In genomic region chr9:129480227-129480626, GRCh38 we compare ENCODE assay signal across 14 cellular contexts.
A peak's percentile ranks its signal among the peaks of the same experiment; 100 is the strongest.
DNase-seq lines count a peak whose midpoint lies in the region; ATAC-seq, FAIRE-seq and TF ChIP-seq lines count a peak whose summit lies in the region.
"Had no signal": no experiment of that assay in that cellular context is flagged by ENCODE, and none has a peak within 500 bp of the region (broad histone marks: within the 10 kb centered on the region; RNA-seq: fewer than 3 reads in every experiment).

No MANE protein-coding gene starts in this region.

- H2BK5ac ChIP-seq in H1 (ENCODE audit: low read depth, low read length): no peak overlapping the region

- H3K27ac Mint-ChIP-seq in MCF 10A (ENCODE audit: low read depth, unreplicated experiment) (peak overlapping the region; percentile 46), nephron progenitor cell (peak overlapping the region; percentile 93), natural killer cell (no peak overlapping the region)

- H3K9ac ChIP-seq in mammary epithelial cell (ENCODE audit: insufficient read depth, low read length): no peak overlapping the region
- H3K9ac ChIP-seq in H1 (replicated peaks in 1 of 4; ENCODE audit: extremely low read depth in 1 of 4, low read depth in 3 of 4, low read length in 3 of 4): no peak overlapping the region

- no peak overlapping the region for H4K91ac ChIP-seq in H1 (replicated peaks; ENCODE audit: insufficient read length, low read length)

- TF ChIP-seq RAD21 in H1 (IDR thresholded peaks at IDR 0.05 in 1 of 2, conservative IDR thresholded peaks at IDR 0.05 in 1 of 2; ENCODE audit: low read depth in 2 of 2, low read length in 2 of 2): peak; percentile 39 to 48

- no peak overlapping the region for H3K27ac ChIP-seq in mammary epithelial cell (ENCODE audit: insufficient read depth, low read depth, low read length)
- no peak overlapping the region for H3K27ac ChIP-seq in H1 (ENCODE audit: low read depth, low read length)
- H3K27ac ChIP-seq in upper lobe of right lung: peak overlapping the region; percentile 24

- no peaks in the 10 kb centered on the region for H3K79me1 ChIP-seq in H1 (ENCODE audit: low read depth, low read length)

- H3K27me3 Mint-ChIP-seq in MCF 10A (ENCODE audit: insufficient read depth, unreplicated experiment) (no peaks in the 10 kb centered on the region), nephron progenitor cell (ENCODE audit: low read depth, poor library complexity) (no peaks in the 10 kb centered on the region), natural killer cell (ENCODE audit: low read depth in 2 of 2) (peaks cover 22 to 25% of the 10 kb centered on the region in 2 donors)

- no peak overlapping the region for H4K5ac ChIP-seq in H1 (ENCODE audit: insufficient read length, low read depth, low read length)

- H3K36me3 Mint-ChIP-seq in MCF 10A (ENCODE audit: insufficient read depth, unreplicated experiment) (no peaks in the 10 kb centered on the region), nephron progenitor cell (ENCODE audit: low read depth) (no peaks in the 10 kb centered on the region), natural killer cell (no peaks in the 10 kb centered on the region)

- peaks cover 9% of the 10 kb centered on the region for H3K23me2 ChIP-seq in H1 (ENCODE audit: low read depth, low read length)

- DNase-seq in MCF 10A (ENCODE audit: unreplicated experiment) (no peak), mammary epithelial cell (no peak), H1 (ENCODE audit: low read depth in 1 of 2, low spot score in 2 of 2) (no peak), nephron progenitor cell (no peak), upper lobe of right lung (no peak), natural killer cell (no peak), MG63 (no peak)
- DNase-seq: activated CD4-positive, alpha-beta T cell treated with anti-CD3 and anti-CD28 coated beads, Interleukin-2, amount 50 U/mL, for 4 hours; amygdala; midbrain; NCI-H187; stimulated activated CD4-positive, alpha-beta T cell treated with anti-CD3 and anti-CD28 coated beads, Interleukin-1b, Interleukin-23, amount 100 ng/mL, for 48 hours; substantia nigra had no signal

- in situ Hi-C loops in mammary epithelial cell (cut with MboI; ENCODE audit: low sequenced_read_pairs in 2 of 2): loop anchor here in 1 of 2 donors (5.0 to 25.0 kb wide), 2 partner anchors 148 to 343 kb away; no protein-coding TSS in a partner anchor

- H2BK20ac ChIP-seq in H1 (ENCODE audit: low read length): no peak overlapping the region

- ATAC-seq in upper lobe of right lung (no peak), natural killer cell (no peak), GM18858 (IDR thresholded peaks at IDR 0.05; ENCODE audit: unreplicated experiment) (no peak)

- BruUV-seq in MCF 10A (replicated peaks; lab: Mats Ljungman, UMichigan): no TSS peak
- no TSS peak for BruUV-seq in mammary epithelial cell (replicated peaks; lab: Mats Ljungman, UMichigan)

- H3K36me3 ChIP-seq in mammary epithelial cell (ENCODE audit: insufficient read depth, low read length) (no peaks in the 10 kb centered on the region), H1 (ENCODE audit: control insufficient read depth in 2 of 4, insufficient read depth in 4 of 4, low read length in 3 of 4) (no peaks in the 10 kb centered on the region), upper lobe of right lung (no peaks in the 10 kb centered on the region), MG63 (no peaks in the 10 kb centered on the region)

- H4K8ac ChIP-seq in H1 (ENCODE audit: extremely low read depth, insufficient read depth, low read length): no peak overlapping the region

- H3K9me3 Mint-ChIP-seq in MCF 10A (ENCODE audit: unreplicated experiment): no peaks in the 10 kb centered on the region
- peaks cover 2% of the 10 kb centered on the region for H3K9me3 Mint-ChIP-seq in nephron progenitor cell
- no peaks in the 10 kb centered on the region for H3K9me3 Mint-ChIP-seq in natural killer cell

- H3K79me2 ChIP-seq in mammary epithelial cell (ENCODE audit: insufficient read depth, low read length) (no peaks in the 10 kb centered on the region), H1 (ENCODE audit: control insufficient read depth in 1 of 2, insufficient read depth in 2 of 2, low read length in 2 of 2) (no peaks in the 10 kb centered on the region)

- TF ChIP-seq CTCF in MCF 10A (IDR thresholded peaks at IDR 0.05; ENCODE audit: unreplicated experiment): no peak
- no peak for TF ChIP-seq CTCF in mammary epithelial cell (conservative IDR thresholded peaks at IDR 0.05 in 1 of 2, IDR thresholded peaks at IDR 0.05 in 1 of 2; ENCODE audit: extremely low read depth in 1 of 2, insufficient read depth in 1 of 2, low read depth in 1 of 2, low read length in 2 of 2)
- peak in 2 of 3 experiments; percentile 21; a peak in 2 of 4 replicates for TF ChIP-seq CTCF in H1 (IDR thresholded peaks at IDR 0.05; ENCODE audit: control extremely low read depth in 1 of 3, insufficient read depth in 1 of 3, low read depth in 1 of 3, low read length in 3 of 3)
- no peak for TF ChIP-seq CTCF in nephron progenitor cell (IDR thresholded peaks at IDR 0.05)
- TF ChIP-seq CTCF in upper lobe of right lung (IDR thresholded peaks at IDR 0.05): no peak
- TF ChIP-seq CTCF in natural killer cell (IDR thresholded peaks at IDR 0.05): no peak

- H3K56ac ChIP-seq in H1 (replicated peaks; ENCODE audit: insufficient read length, low read depth, low read length): no peak overlapping the region

- H3K9me3 ChIP-seq in mammary epithelial cell (replicated peaks; ENCODE audit: insufficient read depth, low read length): peaks cover under 1% of the 10 kb centered on the region
- peaks cover 0 to under 1% of the 10 kb centered on the region in 2 experiments; a peak in 1 of 4 replicates for H3K9me3 ChIP-seq in H1 (ENCODE audit: insufficient read depth in 2 of 2, low read depth in 1 of 2, low read length in 1 of 2)
- H3K9me3 ChIP-seq in upper lobe of right lung: no peaks in the 10 kb centered on the region
- H3K9me3 ChIP-seq in MG63: no peaks in the 10 kb centered on the region

- H3K14ac ChIP-seq in H1 (ENCODE audit: insufficient read length): no peak overlapping the region

- H3K23ac ChIP-seq in H1 (ENCODE audit: insufficient read length): no peak overlapping the region

- H3K4me3 Mint-ChIP-seq in MCF 10A (ENCODE audit: unreplicated experiment) (no peak overlapping the region), nephron progenitor cell (no peak overlapping the region), natural killer cell (no peak overlapping the region)

- CTCF ChIA-PET in MCF 10A (lab: Yijun Ruan, JAX) (interaction anchor here (0.6 to 1.3 kb wide), 3 partner anchors 15 to 121 kb away, joined by 3 to 6 read pairs (median 4); no protein-coding TSS in a partner anchor), mammary epithelial cell (lab: Charles Lee; ENCODE audit: low non-redundant PET) (no interaction called here), H1 (lab: Charles Lee; ENCODE audit: partially characterized antibody) (interaction anchor here (0.6 to 4.9 kb wide), 13 partner anchors 11 to 350 kb away, joined by 3 to 27 read pairs (median 4); no protein-coding TSS in a partner anchor)

- H3K4me1 ChIP-seq in mammary epithelial cell (ENCODE audit: insufficient read depth, low read length) (peaks cover 26% of the 10 kb centered on the region), H1 (replicated peaks in 1 of 4; ENCODE audit: control insufficient read depth in 3 of 4, insufficient read depth in 4 of 4, low read length in 3 of 4) (peaks cover 8 to 24% (median 14%) of the 10 kb centered on the region in 4 experiments), upper lobe of right lung (peaks cover 33% of the 10 kb centered on the region)

- 97% methylated on average over 10 of the region's 12 CpGs for WGBS in mammary epithelial cell (ENCODE audit: low coverage, missing lambda C conversion rate)
- 85% methylated on average over 12 of the region's 12 CpGs; no CpG with 5 or more reads in 1 of the 2 experiments for WGBS in H1 (ENCODE audit: extremely low coverage in 1 of 2, insufficient coverage in 1 of 2, insufficient read length in 1 of 2, insufficient replicate concordance in 2 of 2, low coverage in 1 of 2, low lambda C conversion rate in 2 of 2, missing lambda C conversion rate in 1 of 2), 2 experiments

- no peak overlapping the region for H2BK120ac ChIP-seq in H1 (replicated peaks; ENCODE audit: low read depth, low read length)

- no peak overlapping the region for H3K4ac ChIP-seq in H1 (replicated peaks; ENCODE audit: insufficient read length, low read depth, low read length)

- dilution Hi-C loops in mammary epithelial cell (cut with HindIII; ENCODE audit: low sequenced_read_pairs): loop anchor here (5.0 kb wide), 1 partner anchor 88 kb away; no protein-coding TSS in a partner anchor

- peaks cover 21% of the 10 kb centered on the region for H3K4me1 Mint-ChIP-seq in MCF 10A (ENCODE audit: insufficient read depth, unreplicated experiment)
- H3K4me1 Mint-ChIP-seq in nephron progenitor cell: peaks cover 74% of the 10 kb centered on the region
- no peaks in the 10 kb centered on the region for H3K4me1 Mint-ChIP-seq in natural killer cell

- intact Hi-C loops in MCF 10A (cut with micrococcal nuclease) (loop anchor here (5.0 kb wide), 1 partner anchor 148 kb away; no protein-coding TSS in a partner anchor), mammary epithelial cell (cut with micrococcal nuclease) (loop anchor here (5.0 kb wide), 1 partner anchor 132 kb away; no protein-coding TSS in a partner anchor), upper lobe of right lung (cut with DNase I) (no loop called here), natural killer cell (cut with micrococcal nuclease) (no loop called here)

- H3K4me2 ChIP-seq in mammary epithelial cell (ENCODE audit: insufficient read depth, low read depth, low read length) (no peak overlapping the region), H1 (ENCODE audit: insufficient read depth in 1 of 2, low read depth in 2 of 2, low read length in 2 of 2) (no peak overlapping the region)

- 0 out of 2 replicates have a peak overlapping the region, but pooled peaks have one; percentile 46 for H2BK12ac ChIP-seq in H1 (ENCODE audit: low read depth, low read length)

- no peak overlapping the region for H3K4me3 ChIP-seq in mammary epithelial cell (replicated peaks in 1 of 3; ENCODE audit: insufficient read depth in 1 of 3, low read depth in 2 of 3, low read length in 3 of 3)
- H3K4me3 ChIP-seq in H1 (ENCODE audit: extremely low read depth in 1 of 4, insufficient read depth in 2 of 4, low read depth in 3 of 4, low read length in 4 of 4): no peak overlapping the region
- H3K4me3 ChIP-seq in upper lobe of right lung: no peak overlapping the region
- H3K4me3 ChIP-seq in MG63: no peak overlapping the region

- no peak for FAIRE-seq in H1 (lab: Jason Lieb, UNC)

- TF ChIP-seq EP300 in H1 (IDR thresholded peaks at IDR 0.05; ENCODE audit: borderline replicate concordance in 1 of 2, low read depth in 2 of 2, low read length in 2 of 2): no peak

- H2AFZ ChIP-seq in mammary epithelial cell (ENCODE audit: low read depth, low read length): no peak overlapping the region
- H2AFZ ChIP-seq in H1 (ENCODE audit: low read length): no peak overlapping the region

- no peak overlapping the region for H2BK15ac ChIP-seq in H1 (ENCODE audit: low read length)

- H4K20me1 ChIP-seq in mammary epithelial cell (ENCODE audit: insufficient read depth, low read length): no peaks in the 10 kb centered on the region
- no peaks in the 10 kb centered on the region for H4K20me1 ChIP-seq in H1 (replicated peaks in 1 of 2; ENCODE audit: control insufficient read depth in 1 of 2, insufficient read depth in 2 of 2, low read length in 2 of 2)

- no peak for TF ChIP-seq POLR2A in H1 (IDR thresholded peaks at IDR 0.05; ENCODE audit: control extremely low read depth in 1 of 2, low read depth in 2 of 2, low read length in 2 of 2)

- POLR2A ChIA-PET in MCF 10A (lab: Yijun Ruan, JAX) (interaction anchor here (1.4 to 7.7 kb wide), 2 partner anchors 14 to 306 kb away, joined by 4 to 155 read pairs; no protein-coding TSS in a partner anchor), H1 (lab: Charles Lee; ENCODE audit: partially characterized antibody) (interaction anchor here (1.0 to 1.7 kb wide), 3 partner anchors 14 to 301 kb away, joined by 3 read pairs; no protein-coding TSS in a partner anchor)

- H3K27me3 ChIP-seq in mammary epithelial cell (ENCODE audit: insufficient read depth, low read length): no peaks in the 10 kb centered on the region
- H3K27me3 ChIP-seq in H1 (replicated peaks in 1 of 4; ENCODE audit: control insufficient read depth in 3 of 4, extremely low read depth in 1 of 4, insufficient read depth in 3 of 4, low read length in 3 of 4): peaks cover 11 to 41% (median 35%) of the 10 kb centered on the region in 4 experiments
- no peaks in the 10 kb centered on the region for H3K27me3 ChIP-seq in upper lobe of right lung
- H3K27me3 ChIP-seq in MG63: no peaks in the 10 kb centered on the region

- no peak overlapping the region for H3K18ac ChIP-seq in H1 (ENCODE audit: extremely low read depth, low read length)

- H2AK5ac ChIP-seq in H1 (ENCODE audit: low read depth, low read length): no peak overlapping the region

Comparison
In these comparisons a context has a peak if more than half of its experiments do, and no peak if none do; other contexts are left out.
1. H3K27ac Mint-ChIP-seq: peak in MCF 10A (single experiment) and nephron progenitor cell (single experiment); none in natural killer cell (0 of 2).
2. CTCF ChIP-seq: peak in H1 (2 of 3); none in MCF 10A (single experiment), mammary epithelial cell (0 of 2), nephron progenitor cell (single experiment), upper lobe of right lung (single experiment) and natural killer cell (single experiment).
3. intact Hi-C loops: an anchor here in MCF 10A (5.0 kb wide) and mammary epithelial cell (5.0 kb wide); none called in upper lobe of right lung and natural killer cell.